Comparison of ENCODE assay signal across 13 cellular contexts in the genomic region with DNA sequence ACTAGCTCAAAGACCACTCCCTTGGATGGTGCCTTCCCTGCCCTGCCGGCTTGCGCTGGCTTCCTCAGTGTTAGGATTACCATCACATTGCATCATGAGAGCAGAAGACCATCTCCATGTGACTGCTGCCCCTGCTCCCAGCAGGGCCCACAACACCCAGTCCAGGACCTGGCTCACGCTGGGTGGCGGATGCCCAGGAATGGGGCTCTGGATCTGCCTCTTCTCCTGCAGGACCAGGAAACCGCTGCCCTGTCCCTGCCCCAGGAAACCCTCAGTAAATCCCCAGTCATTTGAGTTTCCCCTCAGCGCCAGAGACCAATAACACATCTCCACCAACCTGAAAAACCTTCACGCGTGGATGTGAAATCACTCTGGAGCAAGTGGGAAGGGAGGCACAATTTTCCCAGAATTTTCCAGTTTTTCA. TPM values are rescaled to one million over a fixed set of nuclear protein-coding genes. Genes with fewer than 3 reads are reported as not detected.
DNase-seq lines count a peak whose midpoint lies in the region; ATAC-seq and TF ChIP-seq lines count a peak whose summit lies in the region.
"Had no signal": no experiment of that assay in that cellular context is flagged by ENCODE, and none has a peak within 500 bp of the region (broad histone marks: within the 10 kb centered on the region; RNA-seq: fewer than 3 reads in every experiment).

No MANE protein-coding gene starts in this region.

- H3K36me3 Mint-ChIP-seq in activated CD8-positive, alpha-beta memory T cell treated with anti-CD3 and anti-CD28 coated beads, Interleukin-2, amount 10 ng/mL, durations not matched to agents 7 days and 5 days, result peaks cover 6% of the 10 kb centered on the region
- peaks cover 28% of the 10 kb centered on the region for H3K36me3 Mint-ChIP-seq in dendritic cell treated with granulocyte-macrophage colony-stimulating factor and Interleukin-4, amounts not matched to agents 40 ng/mL and 50 ng/mL, for 4 days (ENCODE audit: low read depth)

- peak overlapping the region; percentile 95 for H3K27ac Mint-ChIP-seq in activated CD8-positive, alpha-beta memory T cell treated with anti-CD3 and anti-CD28 coated beads, Interleukin-2, amount 10 ng/mL, durations not matched to agents 7 days and 5 days
- peak overlapping the region; percentile 91 for H3K27ac Mint-ChIP-seq in dendritic cell treated with granulocyte-macrophage colony-stimulating factor and Interleukin-4, amounts not matched to agents 40 ng/mL and 50 ng/mL, for 4 days

- no CpG with 5 or more reads among the region's 8 CpGs for WGBS in trophoblast cell (ENCODE audit: extremely low coverage, insufficient coverage, insufficient read length)

- no peak overlapping the region for H3K4me3 Mint-ChIP-seq in activated CD8-positive, alpha-beta memory T cell treated with anti-CD3 and anti-CD28 coated beads, Interleukin-2, amount 10 ng/mL, durations not matched to agents 7 days and 5 days
- H3K4me3 Mint-ChIP-seq in dendritic cell treated with granulocyte-macrophage colony-stimulating factor and Interleukin-4, amounts not matched to agents 40 ng/mL and 50 ng/mL, for 4 days, result no peak overlapping the region

- H3K4me3 ChIP-seq in RWPE2 (ENCODE audit: severe bottlenecking), result no peak overlapping the region
- peak overlapping the region; percentile 34 for H3K4me3 ChIP-seq in trophoblast cell (ENCODE audit: low read depth, low read length)

- H3K4me1 ChIP-seq in RWPE2 (ENCODE audit: insufficient read depth, poor library complexity, severe bottlenecking) (peaks cover 29% of the 10 kb centered on the region), trophoblast cell (ENCODE audit: control insufficient read depth in 1 of 2, insufficient read depth in 2 of 2, low read length in 2 of 2) (peaks cover 14 to 22% of the 10 kb centered on the region in 2 experiments)

- no peak for TF ChIP-seq CTCF in RWPE2 (IDR thresholded peaks at IDR 0.05; ENCODE audit: poor library complexity, severe bottlenecking)

- CTCF ChIA-PET in activated CD8-positive, alpha-beta memory T cell treated with anti-CD3 and anti-CD28 coated beads, Interleukin-2, amount 10 ng/mL, durations not matched to agents 7 days and 5 days (lab: Charles Lee), result interaction anchor here (1.7 to 6.2 kb wide), 3 partner anchors 8 to 124 kb away, joined by 5 to 83 read pairs (median 7); a partner anchor contains a TSS

- intact Hi-C loops in dendritic cell treated with granulocyte-macrophage colony-stimulating factor and Interleukin-4, amounts not matched to agents 40 ng/mL and 50 ng/mL, for 4 days (cut with micrococcal nuclease), result no loop called here
- intact Hi-C loops in sciatic nerve (cut with DNase I), result no loop called here

- H3K27me3 ChIP-seq in RWPE2 (ENCODE audit: insufficient read depth, poor library complexity, severe bottlenecking), result no peaks in the 10 kb centered on the region
- H3K27me3 ChIP-seq in trophoblast cell (ENCODE audit: insufficient read depth, low read length), result no peaks in the 10 kb centered on the region

- H3K36me3 ChIP-seq in RWPE2 (ENCODE audit: low read depth) (no peaks in the 10 kb centered on the region), trophoblast cell (ENCODE audit: control insufficient read depth in 1 of 2, insufficient read depth in 2 of 2, low read length in 2 of 2) (no peaks in the 10 kb centered on the region)

- H3K4me2 ChIP-seq in trophoblast cell (ENCODE audit: low read length), result no peak overlapping the region

- H3K9ac ChIP-seq in trophoblast cell (ENCODE audit: low read length), result no peak overlapping the region

- no peak overlapping the region for H4K91ac ChIP-seq in trophoblast cell (ENCODE audit: low read depth, low read length)

- H3K27me3 Mint-ChIP-seq in activated CD8-positive, alpha-beta memory T cell treated with anti-CD3 and anti-CD28 coated beads, Interleukin-2, amount 10 ng/mL, durations not matched to agents 7 days and 5 days, result no peaks in the 10 kb centered on the region
- no peaks in the 10 kb centered on the region for H3K27me3 Mint-ChIP-seq in dendritic cell treated with granulocyte-macrophage colony-stimulating factor and Interleukin-4, amounts not matched to agents 40 ng/mL and 50 ng/mL, for 4 days

- H3K23ac ChIP-seq in trophoblast cell (ENCODE audit: low read length), result no peak overlapping the region

- H4K12ac ChIP-seq in trophoblast cell (ENCODE audit: low read depth, low read length), result no peak overlapping the region

- H3K4me1 Mint-ChIP-seq in activated CD8-positive, alpha-beta memory T cell treated with anti-CD3 and anti-CD28 coated beads, Interleukin-2, amount 10 ng/mL, durations not matched to agents 7 days and 5 days, result peaks cover 56% of the 10 kb centered on the region
- H3K4me1 Mint-ChIP-seq in dendritic cell treated with granulocyte-macrophage colony-stimulating factor and Interleukin-4, amounts not matched to agents 40 ng/mL and 50 ng/mL, for 4 days (ENCODE audit: low read depth), result peaks cover 58% of the 10 kb centered on the region

- H2BK5ac ChIP-seq in trophoblast cell (ENCODE audit: low read depth, low read length, poor library complexity), result no peak overlapping the region

- no peaks in the 10 kb centered on the region for H3K9me3 Mint-ChIP-seq in activated CD8-positive, alpha-beta memory T cell treated with anti-CD3 and anti-CD28 coated beads, Interleukin-2, amount 10 ng/mL, durations not matched to agents 7 days and 5 days (ENCODE audit: low read depth)
- no peaks in the 10 kb centered on the region for H3K9me3 Mint-ChIP-seq in dendritic cell treated with granulocyte-macrophage colony-stimulating factor and Interleukin-4, amounts not matched to agents 40 ng/mL and 50 ng/mL, for 4 days

- H3K79me2 ChIP-seq in trophoblast cell (ENCODE audit: control insufficient read depth, insufficient read depth, low read length, poor library complexity), result peaks cover 15% of the 10 kb centered on the region

- no peak overlapping the region for H2AFZ ChIP-seq in trophoblast cell (ENCODE audit: insufficient read depth, low read length, poor library complexity)

- H3K9me3 ChIP-seq in RWPE2 (ENCODE audit: severe bottlenecking) (no peaks in the 10 kb centered on the region), trophoblast cell (ENCODE audit: insufficient read depth, low read depth, low read length) (peaks cover 3% of the 10 kb centered on the region)

- no peak overlapping the region for H2BK12ac ChIP-seq in trophoblast cell (ENCODE audit: low read length)

- H3K27ac ChIP-seq in RWPE2 (ENCODE audit: poor library complexity, severe bottlenecking) (peak overlapping the region; percentile 81), trophoblast cell (ENCODE audit: low read depth, low read length) (no peak overlapping the region)

- H3K79me1 ChIP-seq in trophoblast cell (ENCODE audit: low read length), result peaks cover 23% of the 10 kb centered on the region

- no peak overlapping the region for H2BK120ac ChIP-seq in trophoblast cell (ENCODE audit: insufficient read depth, low read length, poor library complexity)

- no peak for ATAC-seq in activated CD8-positive, alpha-beta memory T cell treated with anti-CD3 and anti-CD28 coated beads, Interleukin-2, amount 10 ng/mL, durations not matched to agents 7 days and 5 days
- ATAC-seq in RWPE2 (ENCODE audit: low read depth) (no peak), sciatic nerve (no peak)
- ATAC-seq: SK-N-SH treated with all-trans-retinoic acid at 6 μM for 48 hours had no signal

- H3K18ac ChIP-seq in trophoblast cell (ENCODE audit: low read length), result no peak overlapping the region

- H3K4ac ChIP-seq in trophoblast cell (ENCODE audit: low read depth, low read length), result no peak overlapping the region

- no peak overlapping the region for H2AK5ac ChIP-seq in trophoblast cell (ENCODE audit: low read length)

- no peak overlapping the region for H4K8ac ChIP-seq in trophoblast cell (ENCODE audit: low read depth, low read length)

- DNase-seq in activated CD8-positive, alpha-beta memory T cell treated with anti-CD3 and anti-CD28 coated beads, Interleukin-2, amount 10 ng/mL, durations not matched to agents 7 days and 5 days, result no peak
- no peak for DNase-seq in activated CD8-positive, alpha-beta memory T cell treated with anti-CD3 and anti-CD28 coated beads, Interleukin-2, amount 50 U/mL, for 48 hours
- no peak for DNase-seq in RWPE2 (ENCODE audit: low spot score)
- no peak for DNase-seq in trophoblast cell
- no peak for DNase-seq in sciatic nerve (ENCODE audit: low spot score)
- no peak for DNase-seq in NAMALWA (ENCODE audit: low spot score)
- no peak for DNase-seq in NCI-H774 (lab: John Stamatoyannopoulos, UW)
- DNase-seq: midbrain, NCI-H446, retina had no signal

- H3K14ac ChIP-seq in trophoblast cell (ENCODE audit: low read length), result no peak overlapping the region

RNA-seq across cellular contexts. Expression of a gene that starts 3.3 kb away (rescaled TPM):
- total RNA-seq in activated CD8-positive, alpha-beta memory T cell treated with anti-CD3 and anti-CD28 coated beads, Interleukin-2, amount 10 ng/mL, durations not matched to agents 7 days and 5 days, result 100 to 1,000 TPM in 1 of 2 experiments, 10 to 100 TPM in 1; 96.5 to 111 TPM
- 49.2 and 50.6 TPM in 2 replicates for polyA plus RNA-seq in trophoblast cell (2013)
- total RNA-seq in sciatic nerve, result 44.7 TPM

RNA-seq across cellular contexts. Expression of a gene that starts 8.7 kb away (rescaled TPM):
- total RNA-seq in activated CD8-positive, alpha-beta memory T cell treated with anti-CD3 and anti-CD28 coated beads, Interleukin-2, amount 10 ng/mL, durations not matched to agents 7 days and 5 days, result 1 to 10 TPM in 1 of 2 experiments, under 1 TPM in 1; 0.56 to 1.6 TPM
- 0.01 and 0.04 TPM in 2 replicates for polyA plus RNA-seq in trophoblast cell (2013)
- 0.36 TPM for total RNA-seq in sciatic nerve
- polyA plus RNA-seq: AG04450 had no signal
